In the genomic region with DNA sequence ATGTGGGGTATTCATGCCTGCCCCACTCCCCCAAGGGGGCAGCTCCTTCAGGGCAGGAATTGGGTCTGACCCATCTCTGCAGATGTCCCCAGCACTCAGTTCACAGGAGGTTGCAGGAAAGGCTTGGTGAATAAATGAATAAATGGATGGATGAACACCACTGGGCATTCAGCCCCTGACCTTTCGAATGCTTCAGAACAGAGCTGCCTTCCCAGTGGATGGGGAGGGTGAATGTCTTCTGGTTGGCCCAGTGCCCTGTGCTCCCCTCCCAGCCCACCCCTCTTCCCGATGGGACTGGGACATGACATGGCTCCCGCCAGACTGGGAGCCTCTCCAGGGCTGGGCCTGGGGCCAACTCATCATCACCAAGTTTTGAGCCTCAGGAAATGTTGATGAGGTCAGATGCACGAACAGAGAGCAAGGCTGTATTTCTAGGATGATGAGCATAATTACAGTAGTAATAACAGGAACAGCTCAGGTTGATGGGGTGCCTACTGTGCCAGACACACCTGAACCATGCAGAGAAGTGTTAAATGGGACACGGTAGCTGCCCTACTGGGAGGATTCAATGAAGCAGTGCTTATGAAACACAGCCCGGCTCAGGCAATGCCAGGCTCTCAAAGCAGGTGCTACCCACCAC, we compare ENCODE assay signal across 19 cellular contexts. TPM values are rescaled to one million over a fixed set of nuclear protein-coding genes. Genes with fewer than 3 reads are reported as not detected.
DNase-seq lines count a peak whose midpoint lies in the region; ATAC-seq and TF ChIP-seq lines count a peak whose summit lies in the region.
"Had no signal": no experiment of that assay in that cellular context is flagged by ENCODE, and none has a peak within 500 bp of the region (broad histone marks: within the 10 kb centered on the region; RNA-seq: fewer than 3 reads in every experiment).

No MANE protein-coding gene starts in this region.

- no peaks in the 10 kb centered on the region for H3K9me3 Mint-ChIP-seq in WTC11
- H3K9me3 Mint-ChIP-seq: CD4-positive, alpha-beta T cell; GM23338 had no signal

- peaks cover 2% of the 10 kb centered on the region for H3K4me1 ChIP-seq in right cardiac atrium (ENCODE audit: control insufficient read depth, insufficient read depth, low read length)
- peaks cover 16% of the 10 kb centered on the region for H3K4me1 ChIP-seq in left ventricle myocardium inferior

- CTCF ChIA-PET in WTC11 (lab: Charles Lee), result interaction anchor here (2.5 kb wide), 1 partner anchor 9 kb away, joined by 8 read pairs; no protein-coding TSS in a partner anchor

- H3K4me1 Mint-ChIP-seq in WTC11, result no peaks in the 10 kb centered on the region; the same call in 1 of the 2 replicates
- H3K4me1 Mint-ChIP-seq: GM23338 had no signal

- H3K4me3 Mint-ChIP-seq in WTC11, result no peak overlapping the region
- H3K4me3 Mint-ChIP-seq: CD4-positive, alpha-beta T cell; GM23338 had no signal

- H3K27ac ChIP-seq in right cardiac atrium (ENCODE audit: low read length), result no peak overlapping the region
- no peak overlapping the region for H3K27ac ChIP-seq in left ventricle myocardium inferior (replicated peaks)
- H3K27ac ChIP-seq: HL-60 had no signal

- H3K27me3 ChIP-seq in right cardiac atrium (ENCODE audit: control insufficient read depth, insufficient read depth) (no peaks in the 10 kb centered on the region), left ventricle myocardium inferior (ENCODE audit: low read depth) (no peaks in the 10 kb centered on the region)

- POLR2A ChIA-PET in WTC11 (lab: Charles Lee), result no interaction called here

- intact Hi-C loops in right cardiac atrium (cut with DNase I), result no loop called here
- intact Hi-C loops in left ventricle myocardium inferior (cut with micrococcal nuclease), result no loop called here

- peaks cover 13% of the 10 kb centered on the region for H3K36me3 Mint-ChIP-seq in WTC11

- TF ChIP-seq POLR2A in erythroblast (IDR thresholded peaks at IDR 0.05; ENCODE audit: low read length), result no peak

- H3K4me3 ChIP-seq in right cardiac atrium (ENCODE audit: low read length), result no peak overlapping the region
- H3K4me3 ChIP-seq in left ventricle myocardium inferior, result no peak overlapping the region
- H3K4me3 ChIP-seq in fibroblast of pulmonary artery (replicated peaks; ENCODE audit: low read depth, low read length), result no peak overlapping the region
- H3K4me3 ChIP-seq: GM23338, K562 had no signal

- TF ChIP-seq CTCF in left ventricle myocardium inferior (IDR thresholded peaks at IDR 0.05; ENCODE audit: borderline replicate concordance), result no peak
- no peak for TF ChIP-seq CTCF in fibroblast of pulmonary artery (IDR thresholded peaks at IDR 0.05; ENCODE audit: low read length, missing control alignments)
- TF ChIP-seq CTCF in WTC11 (IDR thresholded peaks at IDR 0.05), result no peak

- 34% methylated on average over 6 of the region's 6 CpGs for WGBS in right cardiac atrium

- DNase-seq in right cardiac atrium, result peak; percentile 47 to 74 (median 73)
- DNase-seq in left ventricle myocardium inferior, result no peak
- peak; percentile 55 for DNase-seq in NCI-H446 treated with DMSO at 0.1 percent for 48 hours (lab: John Stamatoyannopoulos, UW)
- peak; percentile 18 for DNase-seq in fibroblast of pulmonary artery (ENCODE audit: low read depth)
- no peak for DNase-seq in erythroblast (lab: John Stamatoyannopoulos, UW)
- no peak for DNase-seq in WTC11 (ENCODE audit: low spot score)
- DNase-seq in HuH-7 (ENCODE audit: low spot score), result no peak
- DNase-seq in NCI-H82 treated with DMSO at 0.1 percent for 48 hours (lab: John Stamatoyannopoulos, UW; ENCODE audit: unreplicated experiment), result no peak
- DNase-seq: CD4-positive, alpha-beta T cell; DMS79; GDM1; NCI-H2029; NCI-H2227 treated with DMSO at 0.1 percent for 48 hours; NCI-H526 treated with DMSO at 0.1 percent for 48 hours; SHP77 had no signal

- ATAC-seq in right cardiac atrium, result no peak
- ATAC-seq in WTC11, result no peak
- ATAC-seq: GM23338, K562, Panc1 had no signal

- H3K27me3 Mint-ChIP-seq in WTC11 (ENCODE audit: low read depth), result no peaks in the 10 kb centered on the region
- H3K27me3 Mint-ChIP-seq: CD4-positive, alpha-beta T cell had no signal

- H3K9me3 ChIP-seq in right cardiac atrium (ENCODE audit: control insufficient read depth, low read length) (no peaks in the 10 kb centered on the region), left ventricle myocardium inferior (replicated peaks) (no peaks in the 10 kb centered on the region)

- H3K27ac Mint-ChIP-seq in WTC11, result no peak overlapping the region
- H3K27ac Mint-ChIP-seq: CD4-positive, alpha-beta T cell; GM23338 had no signal

- peaks cover 95% of the 10 kb centered on the region for H3K36me3 ChIP-seq in left ventricle myocardium inferior

TF ChIP-seq in WTC11, 78 proteins besides CTCF, POLR2A, EP300 and RAD21:
- TF ChIP-seq FOXK1 (CRISPR knock-in tag; IDR thresholded peaks at IDR 0.05), result no peak
- TF ChIP-seq RORB (CRISPR knock-in tag; IDR thresholded peaks at IDR 0.05), result no peak
- no peak for TF ChIP-seq NFYB (CRISPR knock-in tag; conservative IDR thresholded peaks at IDR 0.05; ENCODE audit: low read depth)
- TF ChIP-seq PRRX2 (CRISPR knock-in tag; IDR thresholded peaks at IDR 0.05), result no peak
- no peak for TF ChIP-seq JUN (CRISPR knock-in tag; IDR thresholded peaks at IDR 0.05)
- no peak for TF ChIP-seq ZNF317 (CRISPR knock-in tag; IDR thresholded peaks at IDR 0.05; ENCODE audit: borderline replicate concordance, low read depth)

RNA-seq across cellular contexts. Expression of a gene that starts 25.7 kb away (rescaled TPM):
- total RNA-seq in right cardiac atrium (10 to 100 TPM; 17.7 to 27.1 (median 24.5) TPM), left ventricle myocardium inferior (22.6 TPM), WTC11 (2021) (33.4 to 39.2 TPM (median 39.1 TPM) in 3 replicates)
- polyA plus RNA-seq in right cardiac atrium, result 15.6 TPM

RNA-seq across cellular contexts. Expression of a gene that starts 26.3 kb away (rescaled TPM):
- total RNA-seq in right cardiac atrium (1 to 10 TPM; 3.9 to 5.5 (median 5.1) TPM), left ventricle myocardium inferior (2.4 TPM), WTC11 (2021) (7.9 to 10.0 TPM (median 8.5 TPM) in 3 replicates)
- polyA plus RNA-seq in right cardiac atrium, result 2.1 TPM

RNA-seq across cellular contexts. Expression of a gene that starts 38.5 kb away (rescaled TPM):
- total RNA-seq in right cardiac atrium (1 to 10 TPM in 3 of 4 donors, under 1 TPM in 1; 0.64 to 1.6 (median 1.3) TPM), left ventricle myocardium inferior (0.55 TPM), WTC11 (2021) (not detected in 3 replicates)
- 0.86 TPM for polyA plus RNA-seq in right cardiac atrium
- total RNA-seq: GM23338, K562 had no signal
- polyA plus RNA-seq: GM23338, K562 had no signal

Comparison
In these comparisons a context has a peak if more than half of its experiments do, and no peak if none do; other contexts are left out.
1. DNase-seq: peak in right cardiac atrium (3 of 3), NCI-H446 treated with DMSO at 0.1 percent for 48 hours (single experiment) and fibroblast of pulmonary artery (single experiment); none in left ventricle myocardium inferior (single experiment), erythroblast (0 of 2), WTC11 (single experiment), HuH-7 (single experiment) and NCI-H82 treated with DMSO at 0.1 percent for 48 hours (single experiment).